ENCODE assay signal across 12 cellular contexts in the genomic region with DNA sequence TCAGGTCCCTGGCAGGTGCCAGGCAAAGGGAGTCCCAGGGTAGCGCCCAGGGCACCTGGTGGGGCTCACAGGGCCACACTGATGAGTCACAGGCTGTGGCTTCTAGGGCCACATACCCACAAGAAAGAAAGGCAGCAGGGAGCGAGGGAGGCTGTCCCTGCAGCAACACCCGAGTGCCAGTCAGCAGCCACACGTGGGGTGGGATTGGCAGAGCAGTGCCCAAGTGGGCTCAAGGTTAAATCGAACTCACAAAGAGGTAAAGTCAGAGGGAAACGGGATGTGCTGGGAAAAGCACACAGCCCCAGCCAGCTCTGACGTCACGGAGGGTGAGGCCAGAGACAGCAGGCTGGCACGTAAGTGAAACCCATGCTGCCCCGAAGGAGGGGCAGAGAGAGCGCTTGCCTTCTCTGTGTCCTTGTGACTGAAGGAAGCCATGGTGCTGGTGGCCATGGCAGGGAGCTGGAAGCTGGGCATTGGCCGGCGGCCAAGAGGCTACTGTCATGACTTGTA. TPM values are rescaled to one million over a fixed set of nuclear protein-coding genes. Genes with fewer than 3 reads are reported as not detected.
A peak's percentile ranks its signal among the peaks of the same experiment; 100 is the strongest.
DNase-seq lines count a peak whose midpoint lies in the region; ATAC-seq and TF ChIP-seq lines count a peak whose summit lies in the region.
"Had no signal": no experiment of that assay in that cellular context is flagged by ENCODE, and none has a peak within 500 bp of the region (broad histone marks: within the 10 kb centered on the region; RNA-seq: fewer than 3 reads in every experiment).

No MANE protein-coding gene starts in this region.

- no peaks in the 10 kb centered on the region for H3K36me3 ChIP-seq in PC-3 (ENCODE audit: low read depth, low read length)
- no peaks in the 10 kb centered on the region for H3K36me3 ChIP-seq in upper lobe of right lung
- no peaks in the 10 kb centered on the region for H3K36me3 ChIP-seq in brain microvascular endothelial cell (replicated peaks)
- H3K36me3 ChIP-seq: neural progenitor cell had no signal

- TF ChIP-seq CTCF in PC-3 (conservative IDR thresholded peaks at IDR 0.05; ENCODE audit: low read depth, low read length) (no peak), epithelial cell of esophagus (IDR thresholded peaks at IDR 0.05; ENCODE audit: insufficient read depth, low read depth, low read length, missing control alignments) (no peak), upper lobe of right lung (IDR thresholded peaks at IDR 0.05) (no peak), brain microvascular endothelial cell (IDR thresholded peaks at IDR 0.05; ENCODE audit: low read depth, low read length, missing control alignments) (no peak)

- H3K4me2 ChIP-seq in PC-3 (ENCODE audit: low read length) = peak overlapping the region; percentile 59
- H3K4me2 ChIP-seq: neural progenitor cell had no signal

- CTCF ChIA-PET in PC-3 (lab: Charles Lee) = no interaction called here

- H3K27ac ChIP-seq in PC-3 (ENCODE audit: low read length) (peak overlapping the region; percentile 90), upper lobe of right lung (no peak overlapping the region), brain microvascular endothelial cell (no peak overlapping the region)
- H3K27ac ChIP-seq: neural progenitor cell had no signal

- no peaks in the 10 kb centered on the region for H3K9me2 ChIP-seq in PC-3 (replicated peaks; ENCODE audit: low read length)

- H3K9me3 ChIP-seq in PC-3 (ENCODE audit: low read length) = no peaks in the 10 kb centered on the region
- H3K9me3 ChIP-seq in upper lobe of right lung = no peaks in the 10 kb centered on the region

- peak; percentile 41 for ATAC-seq in PC-3
- no peak for ATAC-seq in upper lobe of right lung
- no peak for ATAC-seq in SK-N-SH treated with all-trans-retinoic acid at 6 μM for 48 hours

- H3K4me1 ChIP-seq in PC-3 (ENCODE audit: insufficient read depth, low read length) = peaks cover 70% of the 10 kb centered on the region
- no peaks in the 10 kb centered on the region for H3K4me1 ChIP-seq in upper lobe of right lung

- peak overlapping the region; percentile 82 for H3K9ac ChIP-seq in PC-3 (ENCODE audit: low read length)
- H3K9ac ChIP-seq: neural progenitor cell had no signal

- POLR2A ChIA-PET in PC-3 (lab: Charles Lee; ENCODE audit: unreplicated experiment) = no interaction called here

- H3K27me3 ChIP-seq in PC-3 (ENCODE audit: low read length) (no peaks in the 10 kb centered on the region), upper lobe of right lung (no peaks in the 10 kb centered on the region), brain microvascular endothelial cell (replicated peaks) (no peaks in the 10 kb centered on the region)
- H3K27me3 ChIP-seq: neural progenitor cell had no signal

- in situ Hi-C loops in Caki2 (cut with HindIII; ENCODE audit: low pct_unique_long_range_greater_than_20kb, low sequenced_read_pairs) = no loop called here
- in situ Hi-C loops in brain microvascular endothelial cell (cut with HindIII; ENCODE audit: low pct_ligation_motif_present, low sequenced_read_pairs) = no loop called here

- H3K4me3 ChIP-seq in PC-3 (ENCODE audit: low read length) (no peak overlapping the region), epithelial cell of esophagus (ENCODE audit: low read length) (no peak overlapping the region), upper lobe of right lung (no peak overlapping the region), brain microvascular endothelial cell (ENCODE audit: low read depth, low read length) (no peak overlapping the region)
- H3K4me3 ChIP-seq: neural progenitor cell had no signal

- H4K20me1 ChIP-seq in PC-3 (ENCODE audit: low read length) = no peaks in the 10 kb centered on the region

- BruUV-seq in PC-3 (replicated peaks; lab: Mats Ljungman, UMichigan) = no TSS peak

- H2AFZ ChIP-seq in PC-3 (ENCODE audit: low read length) = no peak overlapping the region
- H2AFZ ChIP-seq: neural progenitor cell had no signal

- TF ChIP-seq POLR2A in erythroblast (IDR thresholded peaks at IDR 0.05; ENCODE audit: low read length) = no peak

- H3F3A ChIP-seq in PC-3 (ENCODE audit: low read length, unreplicated experiment) = no peaks in the 10 kb centered on the region

- H3K79me2 ChIP-seq in PC-3 (ENCODE audit: low read length) = no peaks in the 10 kb centered on the region

- intact Hi-C loops in PC-3 (cut with micrococcal nuclease) = loop anchor here (5.0 kb wide), 1 partner anchor 34 kb away; no protein-coding TSS in a partner anchor
- intact Hi-C loops in upper lobe of right lung (cut with DNase I) = no loop called here

- peak; percentile 87 for DNase-seq in Caki2 (ENCODE audit: low read depth)
- DNase-seq in PC-3 = peak; percentile 84
- peak; percentile 86 for DNase-seq in epithelial cell of esophagus (ENCODE audit: low read depth)
- peak; percentile 57 for DNase-seq in occipital lobe (lab: John Stamatoyannopoulos, UW)
- DNase-seq in erythroblast (lab: John Stamatoyannopoulos, UW) = no peak
- no peak for DNase-seq in upper lobe of right lung
- DNase-seq in brain microvascular endothelial cell = no peak
- DNase-seq: activated naive CD8-positive, alpha-beta T cell treated with anti-CD3 and anti-CD28 coated beads, Interleukin-2, amount 10 ng/mL, durations not matched to agents 7 days and 5 days; KBM-7 had no signal

TF ChIP-seq in SK-N-SH treated with all-trans-retinoic acid at 6 μM for 48 hours, 23 proteins besides CTCF, POLR2A, EP300 and RAD21:
- TF ChIP-seq ZNF70 (CRISPR knock-in tag; IDR thresholded peaks at IDR 0.05) (no peak), ZFP3 (CRISPR knock-in tag; IDR thresholded peaks at IDR 0.05) (no peak), RARB (CRISPR knock-in tag; IDR thresholded peaks at IDR 0.05) (no peak), TOX (CRISPR knock-in tag; IDR thresholded peaks at IDR 0.05; ENCODE audit: borderline replicate concordance) (no peak), ESRRG (CRISPR knock-in tag; IDR thresholded peaks at IDR 0.05) (no peak), ARNTL (CRISPR knock-in tag; IDR thresholded peaks at IDR 0.05; ENCODE audit: borderline replicate concordance, low read depth) (no peak)

RNA-seq across cellular contexts. Expression of a gene that starts 33.8 kb away (rescaled TPM):
- total RNA-seq in Caki2 (2014; rRNA removed; shearing (Covaris generic); ENCODE audit: low replicate concordance) = 1.4 and 10.7 TPM in 2 replicates
- total RNA-seq in PC-3 (2014; rRNA removed) (3.9 and 6.2 TPM in 2 replicates), occipital lobe (0.16 TPM), upper lobe of right lung (2.1 TPM)
- total RNA-seq: activated naive CD8-positive, alpha-beta T cell treated with anti-CD3 and anti-CD28 coated beads, Interleukin-2, amount 10 ng/mL, durations not matched to agents 7 days and 5 days; glomerular endothelial cell had no signal

RNA-seq across cellular contexts. Expression of a gene that starts 40.2 kb away (rescaled TPM):
- total RNA-seq in Caki2 (2014; rRNA removed; shearing (Covaris generic); ENCODE audit: low replicate concordance) = 21.5 and 28.5 TPM in 2 replicates
- total RNA-seq in PC-3 (2014; rRNA removed) (29.6 and 30.9 TPM in 2 replicates), occipital lobe (0.47 TPM), upper lobe of right lung (28.6 TPM)

Comparison
In these comparisons a context has a peak if more than half of its experiments do, and no peak if none do; other contexts are left out.
1. DNase-seq: peak in Caki2 (single experiment), PC-3 (single experiment), epithelial cell of esophagus (single experiment) and occipital lobe (single experiment); none in erythroblast (0 of 2), upper lobe of right lung (single experiment) and brain microvascular endothelial cell (single experiment).
2. RNA of a gene that starts 40.2 kb away (total RNA-seq): 29.6 to 30.9 TPM in PC-3, 28.6 TPM in upper lobe of right lung (single experiment) and 21.5 to 28.5 TPM in Caki2; 0.47 TPM in occipital lobe (single experiment); every median in the first group is over 10 times any median in the second.